In genomic region chr13:94557836-94558235, GRCh38 we compare ENCODE assay signal across 15 cellular contexts.
"Had no signal": no experiment of that assay in that cellular context is flagged by ENCODE, and none has a peak within 500 bp of the region (broad histone marks: within the 10 kb centered on the region; RNA-seq: fewer than 3 reads in every experiment).

No MANE protein-coding gene starts in this region.

- DNase-seq: effector memory CD4-positive, alpha-beta T cell; foreskin keratinocyte; immature natural killer cell; left ventricle myocardium inferior; natural killer cell; sigmoid colon; stimulated activated CD4-positive, alpha-beta T cell treated with anti-CD3 and anti-CD28 coated beads, Interleukin-2, amount 100 ng/mL, for 24 hours; stimulated activated CD4-positive, alpha-beta T cell treated with anti-CD3 and anti-CD28 coated beads, Interleukin-4, amount 100 ng/mL, for 4 hours; stimulated activated naive B cell treated with anti-CD40 and anti-IgM and Interleukin-4, amounts not matched to agents 10 μg/mL and 1 μg/mL and 100 μg/mL, for 72 hours; stomach had no signal

- H3K27me3 Mint-ChIP-seq: stimulated activated naive B cell treated with anti-CD40 and anti-IgM and Interleukin-4, amounts not matched to agents 10 μg/mL and 1 μg/mL and 100 μg/mL, for 72 hours; type B pancreatic cell had no signal

- H3K4me3 ChIP-seq: left ventricle myocardium inferior, lung, sigmoid colon, skin epidermis, stomach had no signal

- H3K36me3 ChIP-seq: left ventricle myocardium inferior had no signal

- H3K9me3 ChIP-seq: left ventricle myocardium inferior, sigmoid colon, stomach had no signal

- H3K9me3 Mint-ChIP-seq: immature natural killer cell; natural killer cell; neural crest cell; stimulated activated naive B cell treated with anti-CD40 and anti-IgM and Interleukin-4, amounts not matched to agents 10 μg/mL and 1 μg/mL and 100 μg/mL, for 72 hours; type B pancreatic cell had no signal

- H3K4me3 Mint-ChIP-seq: immature natural killer cell; natural killer cell; neural crest cell; stimulated activated naive B cell treated with anti-CD40 and anti-IgM and Interleukin-4, amounts not matched to agents 10 μg/mL and 1 μg/mL and 100 μg/mL, for 72 hours; type B pancreatic cell had no signal

- H3K27me3 ChIP-seq: foreskin keratinocyte, sigmoid colon, stomach had no signal

- H3K4me1 ChIP-seq: foreskin keratinocyte, left ventricle myocardium inferior, sigmoid colon, stomach had no signal

- H3K27ac ChIP-seq: foreskin keratinocyte, left ventricle myocardium inferior, sigmoid colon, skin epidermis, stomach had no signal

- ATAC-seq: esophagus mucosa; foreskin keratinocyte; natural killer cell; stimulated activated naive B cell treated with anti-CD40 and anti-IgM and Interleukin-4, amounts not matched to agents 10 μg/mL and 1 μg/mL and 100 μg/mL, for 72 hours had no signal

- H3K27ac Mint-ChIP-seq: natural killer cell; stimulated activated naive B cell treated with anti-CD40 and anti-IgM and Interleukin-4, amounts not matched to agents 10 μg/mL and 1 μg/mL and 100 μg/mL, for 72 hours; type B pancreatic cell had no signal

- H3K36me3 Mint-ChIP-seq: natural killer cell, type B pancreatic cell had no signal

- H3K4me1 Mint-ChIP-seq: immature natural killer cell; natural killer cell; stimulated activated naive B cell treated with anti-CD40 and anti-IgM and Interleukin-4, amounts not matched to agents 10 μg/mL and 1 μg/mL and 100 μg/mL, for 72 hours had no signal
